37 cellular contexts compared by ENCODE assay signal in genomic region chr1:156378557-156378956, GRCh38. TPM values are rescaled to one million over a fixed set of nuclear protein-coding genes. Genes with fewer than 3 reads are reported as not detected.
"Had no signal": no experiment of that assay in that cellular context is flagged by ENCODE, and none has a peak within 500 bp of the region (broad histone marks: within the 10 kb centered on the region; RNA-seq: fewer than 3 reads in every experiment).

No MANE protein-coding gene starts in this region.

- H3K27me3 ChIP-seq: adrenal gland, body of pancreas, breast epithelium had no signal

- DNase-seq: activated B cell treated with CpG ODN at 0.5 μM for 24 hours; activated CD4-positive, alpha-beta memory T cell treated with anti-CD3 and anti-CD28 coated beads for 36 hours; activated CD4-positive, alpha-beta T cell treated with anti-CD3 and anti-CD28 coated beads for 4 hours; activated CD4-positive, alpha-beta T cell treated with anti-CD3 and anti-CD28 coated beads, Interleukin-2, amount 50 U/mL, for 1 hour; activated CD4-positive, CD25-positive, alpha-beta regulatory T cell treated with anti-CD3 and anti-CD28 coated beads, Interleukin-2, amount 50 U/mL, for 72 hours; activated CD8-positive, alpha-beta memory T cell treated with anti-CD3 and anti-CD28 coated beads, Interleukin-2, amount 50 U/mL, for 4 hours; activated gamma-delta T cell treated with Interleukin-2 at 50 U/mL for 16 hours; activated naive CD4-positive, alpha-beta T cell treated with anti-CD3 and anti-CD28 coated beads for 36 hours; activated T-cell treated with anti-CD3 and anti-CD28 coated beads for 4 hours; activated T-cell treated with anti-CD3 and anti-CD28 coated beads, Interleukin-2, amount 50 U/mL, for 4 hours; adrenal gland; body of pancreas; NCI-H1092 treated with DMSO at 0.1 percent for 48 hours; NCI-H1417; NCI-H146; NCI-H187; NCI-H2081; NCI-H510A; NCI-H526; NCI-H748 treated with DMSO at 0.1 percent for 48 hours; NK-92 treated with Interleukin-12 subunit alpha and Interleukin-12 subunit beta, amount 100 ng/mL, for 24 hours; PC-9; Right ventricle myocardium superior; SW 1271; T-helper 1 cell; T-helper 2 cell; T-helper 9 cell had no signal

- ATAC-seq: activated naive CD4-positive, alpha-beta T cell treated with anti-CD3 and anti-CD28 coated beads, Interleukin-2, amount 50 U/mL, for 72 hours; activated T-cell treated with anti-CD3 and anti-CD28 coated beads, Interleukin-2, amount 50 U/mL, for 4 hours; body of pancreas had no signal

- H3K4me3 ChIP-seq: adrenal gland, body of pancreas, breast epithelium, PC-9 had no signal

- H3K4me2 ChIP-seq: PC-9 had no signal

- H3K4me1 ChIP-seq: adrenal gland, breast epithelium had no signal

- H3K27ac ChIP-seq: adrenal gland, body of pancreas, breast epithelium, PC-9, RWPE1, VCaP had no signal

- FAIRE-seq: astrocyte, RCC 7860 had no signal

- H3K36me3 ChIP-seq: adrenal gland, breast epithelium had no signal

- H2AFZ ChIP-seq: PC-9 had no signal

- H3K9me3 ChIP-seq: adrenal gland, body of pancreas, breast epithelium had no signal

RNA-seq across cellular contexts. Expression of gene RHBG, which starts 9.5 kb away (rescaled TPM):
- total RNA-seq: activated B cell treated with CpG ODN at 0.5 μM for 24 hours; activated CD4-positive, alpha-beta memory T cell treated with anti-CD3 and anti-CD28 coated beads for 36 hours; activated naive CD4-positive, alpha-beta T cell treated with anti-CD3 and anti-CD28 coated beads for 36 hours; activated naive CD4-positive, alpha-beta T cell treated with anti-CD3 and anti-CD28 coated beads, Interleukin-2, amount 50 U/mL, for 72 hours; activated T-cell treated with anti-CD3 and anti-CD28 coated beads, Interleukin-2, amount 50 U/mL, for 4 hours; activated T-helper 1 cell treated with anti-CD3 and anti-CD28 coated beads, Interleukin-12 subunit alpha, Interleukin-12 subunit beta, Interleukin-2, Interleukin-4 antibody, amounts not matched to agents 30 ng/mL and 10 ng/mL and 1 ng/mL, durations not matched to agents 14 hours and 24 hours and 36 hours; astrocyte; breast epithelium; cardiac septum; M059J; OCI-LY7; Right ventricle myocardium superior had no signal

RNA-seq across cellular contexts. Expression of gene TSACC, which starts 40.2 kb away (rescaled TPM):
- total RNA-seq: activated CD4-positive, alpha-beta memory T cell treated with anti-CD3 and anti-CD28 coated beads for 36 hours; activated T-helper 1 cell treated with anti-CD3 and anti-CD28 coated beads, Interleukin-12 subunit alpha, Interleukin-12 subunit beta, Interleukin-2, Interleukin-4 antibody, amounts not matched to agents 30 ng/mL and 10 ng/mL and 1 ng/mL, durations not matched to agents 14 hours and 24 hours and 36 hours; body of pancreas; cardiac septum; M059J; Right ventricle myocardium superior had no signal
